In the genomic region with DNA sequence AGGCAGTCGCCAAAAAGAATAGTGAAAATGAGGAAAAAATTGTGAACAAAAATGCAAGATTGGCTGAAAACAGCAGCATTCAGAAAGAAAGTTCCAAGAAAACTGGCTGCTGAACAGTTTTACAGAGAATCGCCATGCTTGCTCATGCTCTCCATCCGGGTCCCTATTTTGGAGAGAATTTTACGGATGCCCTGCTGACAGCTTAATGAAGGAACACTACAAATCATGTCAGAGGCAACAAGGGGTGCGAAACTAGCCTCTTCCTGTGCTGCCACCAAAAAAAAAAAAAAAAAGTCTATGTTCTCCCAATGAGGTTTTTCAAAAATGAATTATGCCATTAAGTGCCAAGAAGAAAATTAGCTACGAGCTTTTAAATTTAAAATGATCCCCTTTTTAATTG, we compare ENCODE assay signal across 15 cellular contexts.
"Had no signal": no experiment of that assay in that cellular context is flagged by ENCODE, and none has a peak within 500 bp of the region (broad histone marks: within the 10 kb centered on the region; RNA-seq: fewer than 3 reads in every experiment).

No MANE protein-coding gene starts in this region.

- ATAC-seq: esophagus mucosa; naive thymus-derived CD4-positive, alpha-beta T cell; stimulated activated memory B cell treated with anti-CD40 and anti-IgM and Interleukin-4, amounts not matched to agents 10 μg/mL and 1 μg/mL and 100 μg/mL, for 72 hours had no signal

- H3K36me3 ChIP-seq: colonic mucosa, left ventricle myocardium inferior, neutrophil had no signal

- FAIRE-seq: kidney, urothelium cell line had no signal

- H3K4me3 ChIP-seq: colonic mucosa, left ventricle myocardium inferior had no signal

- H3K27ac ChIP-seq: colonic mucosa, left ventricle myocardium inferior, neutrophil had no signal

- H3K27me3 ChIP-seq: colonic mucosa had no signal

- H3K9me3 ChIP-seq: colonic mucosa, left ventricle myocardium inferior, neutrophil had no signal

- H3K4me1 ChIP-seq: colonic mucosa had no signal

- DNase-seq: activated CD4-positive, alpha-beta T cell treated with anti-CD3 and anti-CD28 coated beads, Interleukin-2, amount 10 ng/mL, durations not matched to agents 7 days and 5 days; activated CD8-positive, alpha-beta memory T cell treated with anti-CD3 and anti-CD28 coated beads for 24 hours; activated naive CD8-positive, alpha-beta T cell treated with anti-CD3 and anti-CD28 coated beads for 36 hours; amygdala; central memory CD4-positive, alpha-beta T cell; colonic mucosa; kidney; left ventricle myocardium inferior; naive thymus-derived CD4-positive, alpha-beta T cell; retina; stimulated activated CD4-positive, alpha-beta T cell treated with anti-CD3 and anti-CD28 coated beads, Interleukin-2, amount 100 ng/mL, for 48 hours had no signal
